ENCODE assay signal across 11 cellular contexts in the genomic region with DNA sequence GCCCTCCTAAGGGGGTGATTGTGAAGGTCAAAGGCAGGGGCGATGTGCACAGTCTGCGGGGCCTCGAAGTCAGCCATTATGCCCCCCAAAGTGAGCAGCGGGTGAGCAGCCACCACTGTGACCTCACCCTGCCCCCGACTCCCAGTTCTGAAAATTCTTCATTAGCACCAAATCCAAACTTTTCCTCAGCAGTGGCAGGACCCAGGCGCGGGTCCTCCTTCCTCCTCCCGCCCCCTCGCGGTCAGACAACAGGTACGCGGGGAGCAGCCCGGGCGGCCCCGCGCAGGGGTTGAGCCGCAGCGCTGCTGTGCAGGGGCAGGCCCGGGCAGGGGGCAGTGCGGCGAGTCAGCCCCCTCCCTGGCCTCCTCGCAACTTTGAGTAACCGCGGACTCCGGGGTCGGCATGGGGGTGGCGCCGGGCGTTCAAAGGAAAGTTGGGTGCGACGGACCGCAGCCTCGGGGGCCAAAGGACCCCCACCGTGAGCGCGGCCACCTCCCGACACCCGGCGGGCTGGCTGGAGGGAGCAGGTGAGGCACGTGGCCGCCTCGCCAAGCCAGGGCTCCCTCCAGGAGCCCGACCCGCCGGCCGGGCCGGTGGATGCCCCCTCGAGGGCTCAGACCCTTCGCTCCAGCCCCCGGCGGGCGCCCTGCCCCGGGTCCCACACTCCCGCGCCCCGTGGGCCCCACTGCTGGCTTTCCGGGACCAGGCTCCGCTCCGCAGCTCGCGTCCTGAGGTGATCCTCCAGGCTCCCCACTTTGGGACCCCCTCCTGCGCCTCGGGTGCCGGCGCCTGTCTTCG. TPM values are rescaled to one million over a fixed set of nuclear protein-coding genes. Genes with fewer than 3 reads are reported as not detected.
DNase-seq lines count a peak whose midpoint lies in the region; ATAC-seq, FAIRE-seq and TF ChIP-seq lines count a peak whose summit lies in the region.
"Had no signal": no experiment of that assay in that cellular context is flagged by ENCODE, and none has a peak within 500 bp of the region (broad histone marks: within the 10 kb centered on the region; RNA-seq: fewer than 3 reads in every experiment).

No MANE protein-coding gene starts in this region.

- TF ChIP-seq POLR2A in A549 (IDR thresholded peaks at IDR 0.05; ENCODE audit: low read length) = no peak

- H3K27ac ChIP-seq in A549 (peak overlapping the region; percentile 48 to 86), coronary artery (no peak overlapping the region)

- H3K4me1 ChIP-seq in A549 (peaks cover 12% of the 10 kb centered on the region; the same call in 1 of the 3 replicates), HAP-1 (no peaks in the 10 kb centered on the region)

- H3K9me3 ChIP-seq in A549 = no peaks in the 10 kb centered on the region
- H3K9me3 ChIP-seq in HAP-1 = no peaks in the 10 kb centered on the region

- peak; percentile 21 to 47; a peak in 3 of 5 replicates for TF ChIP-seq RAD21 in A549 (conservative IDR thresholded peaks at IDR 0.05 in 1 of 2, IDR thresholded peaks at IDR 0.05 in 1 of 2)

- H3K9me3 Mint-ChIP-seq in nephron = peaks cover 8% of the 10 kb centered on the region
- peaks cover 0 to 8% (median 4%) of the 10 kb centered on the region in 6 donors for H3K9me3 Mint-ChIP-seq in immature natural killer cell

- POLR2A ChIA-PET in A549 (lab: Yijun Ruan, JAX) = no interaction called here

- TF ChIP-seq CTCF in A549 (IDR thresholded peaks at IDR 0.05) (peak; percentile 47), coronary artery (IDR thresholded peaks at IDR 0.05) (no peak), nephron (IDR thresholded peaks at IDR 0.05; ENCODE audit: unreplicated experiment in 3 of 3) (peak in 2 of 3 experiments; percentile 10 to 33)

- no peaks in the 10 kb centered on the region for H3K4me1 Mint-ChIP-seq in nephron
- no peaks in the 10 kb centered on the region for H3K4me1 Mint-ChIP-seq in immature natural killer cell

- H3K4me2 ChIP-seq in A549 = peak overlapping the region; percentile 89

- H3K27me3 ChIP-seq in HAP-1 (ENCODE audit: low read depth) = peaks cover 13% of the 10 kb centered on the region

- H3K27ac Mint-ChIP-seq in nephron (no peak overlapping the region), immature natural killer cell (no peak overlapping the region)
- H3K27ac Mint-ChIP-seq: activated CD8-positive, alpha-beta memory T cell treated with anti-CD3 and anti-CD28 coated beads, Interleukin-2, amount 10 ng/mL, durations not matched to agents 7 days and 5 days had no signal

- H3K36me3 Mint-ChIP-seq in nephron (ENCODE audit: low read depth) (peaks cover 4% of the 10 kb centered on the region), immature natural killer cell (peaks cover 0 to 8% (median 3%) of the 10 kb centered on the region in 3 donors)

- 22% methylated on average over 11 of the region's 66 CpGs for WGBS in A549 (ENCODE audit: missing lambda C conversion rate)

- DNase-seq in A549 (ENCODE audit: low read depth in 1 of 2, low spot score in 1 of 2) = peak; percentile 30 to 63
- peak in 1 of 2 experiments; percentile 59 for DNase-seq in HAP-1 (ENCODE audit: low spot score in 2 of 2)
- DNase-seq in coronary artery (ENCODE audit: low spot score) = no peak
- DNase-seq in AG20443 (ENCODE audit: low spot score) = no peak
- DNase-seq in immature natural killer cell = no peak
- DNase-seq: activated CD8-positive, alpha-beta memory T cell treated with anti-CD3 and anti-CD28 coated beads, Interleukin-2, amount 10 ng/mL, durations not matched to agents 7 days and 5 days; NCI-H1048; stimulated activated naive CD8-positive, alpha-beta T cell treated with anti-CD3 and anti-CD28 coated beads, Interleukin-15, Interleukin-2, amounts not matched to agents 100 U/mL and 50 U/mL, for 24 hours had no signal

- no peak for TF ChIP-seq EP300 in A549 (IDR thresholded peaks at IDR 0.05)

- ATAC-seq in A549 (peak; percentile 63 to 82; a peak in 4 of 6 replicates), HG03432 (IDR thresholded peaks at IDR 0.05; ENCODE audit: unreplicated experiment) (no peak), HG03565 (IDR thresholded peaks at IDR 0.05; ENCODE audit: unreplicated experiment) (no peak)
- ATAC-seq: activated CD8-positive, alpha-beta memory T cell treated with anti-CD3 and anti-CD28 coated beads, Interleukin-2, amount 10 ng/mL, durations not matched to agents 7 days and 5 days; stimulated activated naive CD8-positive, alpha-beta T cell treated with anti-CD3 and anti-CD28 coated beads, Interleukin-15, Interleukin-2, amounts not matched to agents 100 U/mL and 50 U/mL, for 24 hours had no signal

- peak overlapping the region in 2 of 3 experiments; percentile 35 to 48 for H3K4me3 Mint-ChIP-seq in nephron
- H3K4me3 Mint-ChIP-seq in immature natural killer cell = no peak overlapping the region
- H3K4me3 Mint-ChIP-seq: activated CD8-positive, alpha-beta memory T cell treated with anti-CD3 and anti-CD28 coated beads, Interleukin-2, amount 10 ng/mL, durations not matched to agents 7 days and 5 days had no signal

- H3K27me3 Mint-ChIP-seq in nephron (ENCODE audit: low read depth) (peaks cover 85% of the 10 kb centered on the region), immature natural killer cell (ENCODE audit: low read depth in 3 of 3) (peaks cover 9 to 36% (median 20%) of the 10 kb centered on the region in 3 donors)

- no peaks in the 10 kb centered on the region for H3K36me3 ChIP-seq in HAP-1 (replicated peaks)

- CTCF ChIA-PET in A549 (lab: Yijun Ruan, JAX) = interaction anchor here (0.7 to 2.2 kb wide), 14 partner anchors 10 to 398 kb away, joined by 3 to 12 read pairs (median 5); no protein-coding TSS in a partner anchor

- no peak for FAIRE-seq in A549 (lab: Jason Lieb, UNC)

- H3K4me3 ChIP-seq in A549 (peak overlapping the region; percentile 57), HAP-1 (peak overlapping the region; percentile 28), coronary artery (peak overlapping the region; percentile 63)

- in situ Hi-C loops in HAP-1 (cut with MboI; ENCODE audit: low sequenced_read_pairs) = no loop called here

TF ChIP-seq in A549, 52 proteins besides CTCF, POLR2A, EP300 and RAD21:
- TF ChIP-seq RNF2 (IDR thresholded peaks at IDR 0.05; ENCODE audit: borderline replicate concordance, low read depth) = peak; percentile 55; the same call in 1 of the 2 replicates
- TF ChIP-seq SMC3 (IDR thresholded peaks at IDR 0.05) = peak; percentile 54
- no peak for TF ChIP-seq ESRRA (IDR thresholded peaks at IDR 0.05; ENCODE audit: borderline replicate concordance, low read length)
- no peak for TF ChIP-seq FOSB (CRISPR knock-in tag; IDR thresholded peaks at IDR 0.05)
- TF ChIP-seq, protein P1, sequence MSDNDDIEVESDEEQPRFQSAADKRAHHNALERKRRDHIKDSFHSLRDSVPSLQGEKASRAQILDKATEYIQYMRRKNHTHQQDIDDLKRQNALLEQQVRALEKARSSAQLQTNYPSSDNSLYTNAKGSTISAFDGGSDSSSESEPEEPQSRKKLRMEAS (IDR thresholded peaks at IDR 0.05) = no peak; the same call in 1 of the 2 replicates
- no peak for TF ChIP-seq PHF8 (IDR thresholded peaks at IDR 0.05; ENCODE audit: borderline replicate concordance, low read depth)
- no peak for TF ChIP-seq HEYL (CRISPR knock-in tag; IDR thresholded peaks at IDR 0.05)

RNA-seq across cellular contexts. Expression of a gene that starts 49.4 kb away (rescaled TPM):
- polyA plus RNA-seq in A549 (2011; rRNA removed) (9.0 and 17.6 TPM in 2 replicates), A549 (2017; fragmentation: RNase III; extraction: RNeasy Plus Mini Kit Qiagen cat#74134 plus additional on column Dnase treatment) (10.8 to 12.6 TPM (median 11.7 TPM) in 3 replicates), immature natural killer cell (10 to 100 TPM; 12.2 to 29.4 (median 14.0) TPM)
- polyA plus RNA-seq in A549 (2012; cell fraction: cytosol; rRNA removed) = 3.4 and 5.5 TPM in 2 replicates
- 6.1 TPM in 2 replicates for polyA plus RNA-seq in A549 (2012; cell fraction: nucleus; rRNA removed)
- 6.7 and 7.3 TPM in 2 replicates for polyA minus RNA-seq in A549 (2011; rRNA and poly(A)+ RNA removed)

Comparison
In these comparisons a context has a peak if more than half of its experiments do, and no peak if none do; other contexts are left out.
1. ATAC-seq: peak in A549 (2 of 2); none in HG03432 (single experiment) and HG03565 (single experiment).
2. DNase-seq: peak in A549 (2 of 2); none in coronary artery (single experiment), AG20443 (single experiment) and immature natural killer cell (0 of 3).
3. H3K27ac ChIP-seq: peak in A549 (2 of 2); none in coronary artery (0 of 2).
4. H3K4me3 Mint-ChIP-seq: peak in nephron (2 of 3); none in immature natural killer cell (0 of 5).
5. Peak in every context shown above with its lines, with median percentiles within 50 percentile points of each other: H3K4me3 ChIP-seq.